ENCODE assay signal across 13 cellular contexts in genomic region chr5:143208781-143209510, GRCh38.
DNase-seq lines count a peak whose midpoint lies in the region; FAIRE-seq and TF ChIP-seq lines count a peak whose summit lies in the region.
"Had no signal": no experiment of that assay in that cellular context is flagged by ENCODE, and none has a peak within 500 bp of the region (broad histone marks: within the 10 kb centered on the region; RNA-seq: fewer than 3 reads in every experiment).

No MANE protein-coding gene starts in this region.

- H2AFZ ChIP-seq in ACC112 (ENCODE audit: low read length, unreplicated experiment) (peak overlapping the region; percentile 62), OCI-LY7 (ENCODE audit: low read length) (no peak overlapping the region)

- no peaks in the 10 kb centered on the region for H3K9me3 ChIP-seq in OCI-LY7 (ENCODE audit: low read length)

- H3K9me2 ChIP-seq in OCI-LY7 (ENCODE audit: insufficient read depth, low read length) = no peaks in the 10 kb centered on the region

- H3K4me2 ChIP-seq in OCI-LY7 (ENCODE audit: low read length) = no peak overlapping the region

- FAIRE-seq in H54 (lab: Jason Lieb, UNC) = no peak

- no peak overlapping the region for H3K27ac ChIP-seq in ACC112 (ENCODE audit: low read depth, low read length)
- H3K27ac ChIP-seq in OCI-LY7 (ENCODE audit: low read depth, low read length, poor library complexity, severe bottlenecking) = no peak overlapping the region
- H3K27ac ChIP-seq: VCaP had no signal

- no peaks in the 10 kb centered on the region for H3K27me3 ChIP-seq in ACC112 (ENCODE audit: insufficient read depth, low read length)

- TF ChIP-seq CTCF in GM10248 (IDR thresholded peaks at IDR 0.05; ENCODE audit: control extremely low read depth, extremely low read depth, low read depth, missing control alignments) = peak; percentile 17
- peak; percentile 60 for TF ChIP-seq CTCF in OCI-LY7 (conservative IDR thresholded peaks at IDR 0.05; ENCODE audit: low read length)
- TF ChIP-seq CTCF in fibroblast of the aortic adventitia (IDR thresholded peaks at IDR 0.05; ENCODE audit: insufficient read depth, low read length) = peak; percentile 36

- H3K36me3 ChIP-seq in ACC112 (ENCODE audit: insufficient read depth, low read length) (no peaks in the 10 kb centered on the region), OCI-LY7 (ENCODE audit: insufficient read depth, low read length) (no peaks in the 10 kb centered on the region)

- BruUV-seq in OCI-LY7 (replicated peaks; lab: Mats Ljungman, UMichigan) = no TSS peak

- no peaks in the 10 kb centered on the region for H4K20me1 ChIP-seq in OCI-LY7 (ENCODE audit: insufficient read depth, low read length)

- intact Hi-C loops in OCI-LY7 (cut with micrococcal nuclease; ENCODE audit: unreplicated experiment) = no loop called here

- H3K79me2 ChIP-seq in ACC112 (ENCODE audit: control insufficient read depth, insufficient read depth, low read length, unreplicated experiment) = no peaks in the 10 kb centered on the region
- H3K79me2 ChIP-seq in OCI-LY7 (ENCODE audit: insufficient read depth, low read depth, low read length) = no peaks in the 10 kb centered on the region

- CTCF ChIA-PET in GM10248 (lab: Yijun Ruan, JAX) (interaction anchor here (1.1 to 5.2 kb wide), 13 partner anchors 9 to 82 kb away, joined by 3 to 45 read pairs (median 5); no protein-coding TSS in a partner anchor), OCI-LY7 (lab: Charles Lee; ENCODE audit: unreplicated experiment) (no interaction called here)

- H3K4me1 ChIP-seq in ACC112 (ENCODE audit: control insufficient read depth, insufficient read depth, low read length, unreplicated experiment) (peaks cover 34% of the 10 kb centered on the region), OCI-LY7 (ENCODE audit: insufficient read depth, low read length, poor library complexity, severe bottlenecking) (no peaks in the 10 kb centered on the region)

- no peak overlapping the region for H3K4me3 ChIP-seq in ACC112 (ENCODE audit: low read depth, low read length)
- no peak overlapping the region for H3K4me3 ChIP-seq in OCI-LY7 (ENCODE audit: low read depth, low read length, poor library complexity, severe bottlenecking)
- H3K4me3 ChIP-seq in fibroblast of the aortic adventitia (ENCODE audit: low read depth, low read length) = no peak overlapping the region

- TF ChIP-seq POLR2A in H54 (IDR thresholded peaks at IDR 0.05; ENCODE audit: low read depth, low read length) = no peak

- DNase-seq in GM10248 (ENCODE audit: extremely low spot score) = no peak
- peak; percentile 18 for DNase-seq in OCI-LY7 (ENCODE audit: low spot score)
- peak; percentile 57 for DNase-seq in fibroblast of the aortic adventitia (ENCODE audit: low read depth)
- DNase-seq in T-helper 2 cell = no peak
- DNase-seq in H54 (ENCODE audit: insufficient read length, low spot score) = no peak
- DNase-seq in NCI-H2107 (lab: John Stamatoyannopoulos, UW) = no peak
- no peak for DNase-seq in COLO668 (lab: John Stamatoyannopoulos, UW; ENCODE audit: unreplicated experiment)
- DNase-seq: activated T-cell treated with anti-CD3 and anti-CD28 coated beads, Interleukin-2, amount 50 U/mL, for 72 hours; left colon; RPMI8226; substantia nigra had no signal

- POLR2A ChIA-PET in GM10248 (lab: Yijun Ruan, JAX) = no interaction called here
- POLR2A ChIA-PET in OCI-LY7 (lab: Charles Lee) = interaction anchor here (1.9 kb wide), 1 partner anchor 13 kb away, joined by 5 read pairs; no protein-coding TSS in a partner anchor

Comparison
In these comparisons a context has a peak if more than half of its experiments do, and no peak if none do; other contexts are left out.
1. DNase-seq: peak in OCI-LY7 (single experiment) and fibroblast of the aortic adventitia (single experiment); none in GM10248 (single experiment), T-helper 2 cell (0 of 5), H54 (single experiment), NCI-H2107 (single experiment) and COLO668 (single experiment).
2. Peak in every context shown above with its lines, with median percentiles within 50 percentile points of each other: CTCF ChIP-seq.